Comparison of ENCODE assay signal across 8 cellular contexts in the genomic region with DNA sequence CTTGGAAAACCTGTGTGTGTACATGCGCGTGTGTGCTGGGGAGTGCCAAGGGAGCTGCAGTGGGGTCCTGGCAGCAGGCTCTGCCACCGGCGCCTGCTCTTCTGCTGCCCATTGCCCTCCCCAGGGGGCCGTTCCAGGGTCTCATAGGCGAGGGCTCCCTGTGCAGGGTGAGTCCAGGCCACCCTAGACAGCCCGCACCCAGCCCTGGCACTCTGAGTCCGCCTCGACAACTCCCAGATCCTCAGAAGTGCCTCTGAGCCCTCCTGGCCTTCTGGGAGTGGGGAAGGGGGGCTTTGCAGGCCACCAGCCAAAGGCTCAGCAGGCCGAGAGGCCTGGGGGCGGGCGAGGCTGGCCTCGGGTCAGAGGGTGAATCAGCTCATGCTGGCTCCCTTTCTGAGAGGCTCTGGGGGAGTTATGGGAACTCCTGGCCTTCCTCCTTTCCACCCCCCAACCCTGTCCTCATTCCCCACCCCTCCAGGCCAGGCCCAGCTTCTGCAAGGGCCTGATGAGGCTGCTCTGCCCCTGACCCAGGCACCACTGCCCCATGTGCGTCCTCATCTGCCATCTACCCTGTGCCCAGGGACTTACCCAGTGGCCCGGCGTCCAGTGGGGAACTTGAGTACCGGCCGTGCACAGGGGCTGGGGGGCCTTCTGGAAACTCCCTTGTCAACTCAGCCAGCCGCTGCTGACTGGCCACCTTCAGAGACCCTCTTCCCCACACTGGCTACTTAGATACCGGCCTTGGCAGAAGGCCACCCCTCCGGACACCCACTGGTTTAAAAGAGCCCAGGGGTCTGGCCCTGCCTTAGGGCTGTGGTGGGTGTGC. TPM values are rescaled to one million over a fixed set of nuclear protein-coding genes. Genes with fewer than 3 reads are reported as not detected.
DNase-seq lines count a peak whose midpoint lies in the region; ATAC-seq and TF ChIP-seq lines count a peak whose summit lies in the region.

No MANE protein-coding gene starts in this region.

- no peaks in the 10 kb centered on the region for H3K9me3 Mint-ChIP-seq in nephron

- H3K79me2 ChIP-seq in ACC112 (ENCODE audit: control insufficient read depth, insufficient read depth, low read length, unreplicated experiment), result peaks cover 3% of the 10 kb centered on the region

- H3K36me3 ChIP-seq in ACC112 (ENCODE audit: insufficient read depth, low read length) (no peaks in the 10 kb centered on the region), KOPT-K1 (ENCODE audit: insufficient read depth, low read length) (peaks cover 15% of the 10 kb centered on the region; the same call in 1 of the 2 replicates), colonic mucosa (no peaks in the 10 kb centered on the region)

- H3K27me3 ChIP-seq in ACC112 (ENCODE audit: insufficient read depth, low read length) (peaks cover 5% of the 10 kb centered on the region; the same call in 1 of the 2 replicates), colonic mucosa (peaks cover 12% of the 10 kb centered on the region)

- peaks cover 41% of the 10 kb centered on the region for H3K27me3 Mint-ChIP-seq in nephron (ENCODE audit: low read depth)

- H3K4me3 ChIP-seq in ACC112 (ENCODE audit: low read depth, low read length) (peak overlapping the region; percentile 84), colonic mucosa (peak overlapping the region; percentile 64)

- H3K36me3 Mint-ChIP-seq in nephron (ENCODE audit: low read depth), result no peaks in the 10 kb centered on the region

- DNase-seq in colonic mucosa, result peak; percentile 39
- no peak for DNase-seq in GF-D8 (lab: John Stamatoyannopoulos, UW)
- DNase-seq in NCI-H1436 (lab: John Stamatoyannopoulos, UW), result no peak
- no peak for DNase-seq in activated gamma-delta T cell treated with Interleukin-2 at 50 U/mL for 16 hours

- peak overlapping the region; percentile 85 to 96 for H3K9ac ChIP-seq in colonic mucosa (ENCODE audit: low read depth in 2 of 2, low read length in 2 of 2)

- ATAC-seq in HG03039 (IDR thresholded peaks at IDR 0.05; ENCODE audit: unreplicated experiment), result no peak

- H3K4me1 Mint-ChIP-seq in nephron, result peaks cover 13% of the 10 kb centered on the region

- TF ChIP-seq CTCF in colonic mucosa (IDR thresholded peaks at IDR 0.05), result no peak
- TF ChIP-seq CTCF in nephron (IDR thresholded peaks at IDR 0.05; ENCODE audit: unreplicated experiment in 3 of 3), result no peak

- H3K27ac Mint-ChIP-seq in nephron, result peak overlapping the region; percentile 86 to 89 (median 88)

- peak overlapping the region; percentile 82 to 88 (median 83) for H3K4me3 Mint-ChIP-seq in nephron

- H3K27ac ChIP-seq in ACC112 (ENCODE audit: low read depth, low read length) (no peak overlapping the region), KOPT-K1 (ENCODE audit: low read depth, low read length, poor library complexity, severe bottlenecking) (peak overlapping the region; percentile 88), colonic mucosa (peak overlapping the region; percentile 96)

- H3K4me1 ChIP-seq in ACC112 (ENCODE audit: control insufficient read depth, insufficient read depth, low read length, unreplicated experiment), result peaks cover 23% of the 10 kb centered on the region
- peaks cover 20% of the 10 kb centered on the region for H3K4me1 ChIP-seq in colonic mucosa

- no peak overlapping the region for H2AFZ ChIP-seq in ACC112 (ENCODE audit: low read length, unreplicated experiment)

- H3K9me3 ChIP-seq in KOPT-K1 (ENCODE audit: insufficient read depth, low read length, poor library complexity, severe bottlenecking) (no peaks in the 10 kb centered on the region), colonic mucosa (no peaks in the 10 kb centered on the region)

- intact Hi-C loops in colonic mucosa (cut with DNase I), result loop anchor here (5.0 kb wide), 1 partner anchor 117 kb away; no protein-coding TSS in a partner anchor

RNA-seq across cellular contexts. Expression of a gene that starts 2.1 kb away (rescaled TPM):
- total RNA-seq in colonic mucosa, result 10 to 100 TPM; 15.0 to 55.7 TPM

RNA-seq across cellular contexts. Expression of a gene that starts 2.3 kb away (rescaled TPM):
- 100 to 1,000 TPM in 1 of 2 donors, 10 to 100 TPM in 1; 97.1 to 220 TPM for total RNA-seq in colonic mucosa

RNA-seq across cellular contexts. Expression of a gene that starts 14.4 kb away (rescaled TPM):
- 10 to 100 TPM; 11.3 to 20.3 TPM for total RNA-seq in colonic mucosa

RNA-seq across cellular contexts. Expression of a gene that starts 37.4 kb away (rescaled TPM):
- under 1 TPM; 0.82 TPM for total RNA-seq in colonic mucosa
